ENCODE assay signal across 17 cellular contexts in genomic region chr13:24232474-24232873, GRCh38.
"Had no signal": no experiment of that assay in that cellular context is flagged by ENCODE, and none has a peak within 500 bp of the region (broad histone marks: within the 10 kb centered on the region; RNA-seq: fewer than 3 reads in every experiment).

No MANE protein-coding gene starts in this region.

- ATAC-seq: activated CD8-positive, alpha-beta T cell treated with anti-CD3 and anti-CD28 coated beads, Interleukin-2, amount 10 ng/mL, durations not matched to agents 7 days and 5 days; lower lobe of right lung; psoas muscle had no signal

- H3K4me3 ChIP-seq: coronary artery, lower lobe of right lung, psoas muscle had no signal

- H3K4me3 Mint-ChIP-seq: activated CD8-positive, alpha-beta T cell treated with anti-CD3 and anti-CD28 coated beads, Interleukin-2, amount 10 ng/mL, durations not matched to agents 7 days and 5 days; activated naive CD8-positive, alpha-beta T cell treated with anti-CD3 and anti-CD28 coated beads, Interleukin-2, amount 10 ng/mL, durations not matched to agents 7 days and 5 days; central memory CD8-positive, alpha-beta T cell; neural crest cell had no signal

- H3K27me3 ChIP-seq: brain microvascular endothelial cell had no signal

- H3K4me1 ChIP-seq: psoas muscle had no signal

- DNase-seq: activated CD4-positive, alpha-beta T cell treated with anti-CD3 and anti-CD28 coated beads, Interleukin-2, amount 10 ng/mL, durations not matched to agents 24 days and 14 days; activated CD4-positive, CD25-positive, alpha-beta regulatory T cell; activated CD8-positive, alpha-beta memory T cell treated with anti-CD3 and anti-CD28 coated beads, Interleukin-2, amount 50 U/mL, for 4 hours; activated CD8-positive, alpha-beta T cell treated with anti-CD3 and anti-CD28 coated beads, Interleukin-2, amount 10 ng/mL, durations not matched to agents 7 days and 5 days; activated naive CD8-positive, alpha-beta T cell treated with anti-CD3 and anti-CD28 coated beads, Interleukin-2, amount 10 ng/mL, durations not matched to agents 7 days and 5 days; anterior cingulate cortex; brain microvascular endothelial cell; effector memory CD4-positive, alpha-beta T cell; left colon; lower lobe of right lung; midbrain; psoas muscle; stimulated activated CD4-positive, alpha-beta T cell treated with anti-CD3 and anti-CD28 coated beads, Interleukin-2, amount 100 ng/mL, for 24 hours; T-helper 2 cell had no signal

- H3K36me3 ChIP-seq: brain microvascular endothelial cell, lower lobe of right lung had no signal

- H3K9me3 Mint-ChIP-seq: activated CD4-positive, alpha-beta T cell treated with anti-CD3 and anti-CD28 coated beads, Interleukin-2, amount 10 ng/mL, durations not matched to agents 24 days and 14 days; activated naive CD8-positive, alpha-beta T cell treated with anti-CD3 and anti-CD28 coated beads, Interleukin-2, amount 10 ng/mL, durations not matched to agents 7 days and 5 days; central memory CD8-positive, alpha-beta T cell; neural crest cell had no signal

- H3K27me3 Mint-ChIP-seq: activated CD4-positive, alpha-beta T cell treated with anti-CD3 and anti-CD28 coated beads, Interleukin-2, amount 10 ng/mL, durations not matched to agents 24 days and 14 days; activated naive CD8-positive, alpha-beta T cell treated with anti-CD3 and anti-CD28 coated beads, Interleukin-2, amount 10 ng/mL, durations not matched to agents 7 days and 5 days; central memory CD8-positive, alpha-beta T cell had no signal

- H3K27ac Mint-ChIP-seq: activated naive CD8-positive, alpha-beta T cell treated with anti-CD3 and anti-CD28 coated beads, Interleukin-2, amount 10 ng/mL, durations not matched to agents 7 days and 5 days had no signal

- H3K27ac ChIP-seq: brain microvascular endothelial cell, coronary artery, lower lobe of right lung, psoas muscle had no signal

- H3K9me3 ChIP-seq: lower lobe of right lung, psoas muscle had no signal
